In genomic region chr2:109129356-109129920, GRCh38 we compare ENCODE assay signal across 8 cellular contexts. TPM values are rescaled to one million over a fixed set of nuclear protein-coding genes. Genes with fewer than 3 reads are reported as not detected.
DNase-seq lines count a peak whose midpoint lies in the region; ATAC-seq, FAIRE-seq and TF ChIP-seq lines count a peak whose summit lies in the region.

No MANE protein-coding gene starts in this region.

- POLR2A ChIA-PET in WTC11 (lab: Charles Lee): no interaction called here

- peaks cover 61% of the 10 kb centered on the region for H3K27me3 ChIP-seq in GM23338 (ENCODE audit: insufficient read depth)
- no peaks in the 10 kb centered on the region for H3K27me3 ChIP-seq in muscle layer of colon (ENCODE audit: control insufficient read depth in 1 of 2, insufficient read depth in 2 of 2, low read length in 2 of 2)
- peaks cover 0 to 10% (median 4%) of the 10 kb centered on the region in 4 donors for H3K27me3 ChIP-seq in upper lobe of left lung

- no peak for TF ChIP-seq POLR2A in upper lobe of left lung (IDR thresholded peaks at IDR 0.05)

- H3K9me3 Mint-ChIP-seq in GM23338 (peaks cover 4% of the 10 kb centered on the region; the same call in 1 of the 3 replicates), WTC11 (no peaks in the 10 kb centered on the region)

- H3K4me3 ChIP-seq in GM23338 (peak overlapping the region; percentile 68), epithelial cell of proximal tubule (ENCODE audit: low read depth, low read length) (peak overlapping the region; percentile 55), muscle layer of colon (ENCODE audit: low read depth in 1 of 2, low read length in 2 of 2) (peak overlapping the region; percentile 50 to 86), upper lobe of left lung (peak overlapping the region; percentile 59 to 75 (median 67))

- H3K9ac ChIP-seq in muscle layer of colon (ENCODE audit: low read length): no peak overlapping the region

- H3K27me3 Mint-ChIP-seq in GM23338 (ENCODE audit: insufficient read depth, low read depth, poor library complexity) (peaks cover 31% of the 10 kb centered on the region), WTC11 (ENCODE audit: low read depth) (peaks cover 63% of the 10 kb centered on the region)

- peak overlapping the region; percentile 97 for H2AFZ ChIP-seq in GM23338

- peak overlapping the region; percentile 63; the same call in 1 of the 3 replicates for H3K4me3 Mint-ChIP-seq in GM23338
- H3K4me3 Mint-ChIP-seq in WTC11: peak overlapping the region; percentile 49

- 2% methylated on average over 22 of the region's 70 CpGs; no CpG with 5 or more reads in 1 of the 2 donors for WGBS in upper lobe of left lung, 2 donors

- H3K4me2 ChIP-seq in GM23338: peak overlapping the region; percentile 90

- H3K9me3 ChIP-seq in muscle layer of colon (ENCODE audit: low read length): no peaks in the 10 kb centered on the region
- H3K9me3 ChIP-seq in upper lobe of left lung: no peaks in the 10 kb centered on the region

- H3K36me3 Mint-ChIP-seq in GM23338 (ENCODE audit: low read depth) (no peaks in the 10 kb centered on the region; the same call in 2 of the 3 replicates), WTC11 (no peaks in the 10 kb centered on the region)

- no peaks in the 10 kb centered on the region for H3F3A ChIP-seq in GM23338 (replicated peaks; ENCODE audit: low read depth)

- TF ChIP-seq CTCF in GM23338 (conservative IDR thresholded peaks at IDR 0.05; ENCODE audit: low read depth in 2 of 2) (no peak), WTC11 (IDR thresholded peaks at IDR 0.05) (no peak), epithelial cell of proximal tubule (conservative IDR thresholded peaks at IDR 0.05; ENCODE audit: low read depth, low read length) (no peak), upper lobe of left lung (IDR thresholded peaks at IDR 0.05) (no peak)

- H3K79me2 ChIP-seq in GM23338 (replicated peaks; ENCODE audit: insufficient read depth): no peaks in the 10 kb centered on the region

- TF ChIP-seq EP300 in upper lobe of left lung (IDR thresholded peaks at IDR 0.05): no peak

- FAIRE-seq in RCC 7860 (lab: Jason Lieb, UNC): no peak

- H3K27ac ChIP-seq in GM23338 (ENCODE audit: low read depth) (no peak overlapping the region), muscle layer of colon (ENCODE audit: low read depth, low read length) (peak overlapping the region; percentile 13), upper lobe of left lung (peak overlapping the region; percentile 85 to 90 (median 86))

- H3K4me1 Mint-ChIP-seq in GM23338 (peaks cover 12% of the 10 kb centered on the region), WTC11 (peaks cover 16% of the 10 kb centered on the region)

- CTCF ChIA-PET in WTC11 (lab: Charles Lee): interaction anchor here (0.9 to 2.4 kb wide), 3 partner anchors 79 to 381 kb away, joined by 3 to 14 read pairs (median 10); no protein-coding TSS in a partner anchor

- DNase-seq in AG08395 (ENCODE audit: low spot score) (peak; percentile 46), GM23338 (ENCODE audit: low spot score) (peak; percentile 43), WTC11 (ENCODE audit: low spot score) (peak; percentile 25), epithelial cell of proximal tubule (ENCODE audit: low read depth) (no peak), upper lobe of left lung (peak in 1 of 2 donors; percentile 89), RCC 7860 (ENCODE audit: low spot score) (no peak), globus pallidus (ENCODE audit: low spot score) (no peak)

- peak; percentile 25 for ATAC-seq in GM23338
- ATAC-seq in WTC11: peak; percentile 32
- ATAC-seq in upper lobe of left lung (ENCODE audit: low FRiP score in 2 of 2): peak in 1 of 2 donors; percentile 50

- no peaks in the 10 kb centered on the region for H3K9me2 ChIP-seq in GM23338 (ENCODE audit: insufficient read depth)

- no peak overlapping the region for H3K27ac Mint-ChIP-seq in GM23338
- no peak overlapping the region for H3K27ac Mint-ChIP-seq in WTC11

- H3K36me3 ChIP-seq in GM23338 (ENCODE audit: insufficient read depth) (no peaks in the 10 kb centered on the region), muscle layer of colon (ENCODE audit: insufficient read depth, low read length) (no peaks in the 10 kb centered on the region), upper lobe of left lung (no peaks in the 10 kb centered on the region)

- H4K20me1 ChIP-seq in GM23338 (replicated peaks; ENCODE audit: insufficient read depth): 0 out of 2 replicates have a peak, but pooled peaks cover 7% of the 10 kb centered on the region

- H3K4me1 ChIP-seq in GM23338 (ENCODE audit: insufficient read depth) (peaks cover 9% of the 10 kb centered on the region; the same call in 1 of the 2 replicates), muscle layer of colon (ENCODE audit: insufficient read depth, low read length) (peaks cover 5% of the 10 kb centered on the region), upper lobe of left lung (peaks cover 12 to 43% (median 15%) of the 10 kb centered on the region in 4 donors)

TF ChIP-seq in GM23338, 12 proteins besides CTCF, POLR2A, EP300 and RAD21:
- no peak for TF ChIP-seq STAT1 (IDR thresholded peaks at IDR 0.05; ENCODE audit: unreplicated experiment)
- TF ChIP-seq POLR2AphosphoS5 (IDR thresholded peaks at IDR 0.05; ENCODE audit: low read depth): no peak
- no peak for TF ChIP-seq JUNB (IDR thresholded peaks at IDR 0.05; ENCODE audit: unreplicated experiment)
- no peak for TF ChIP-seq CREB1 (CRISPR knock-in tag; IDR thresholded peaks at IDR 0.05; ENCODE audit: low read depth)
- TF ChIP-seq EZH2 (IDR thresholded peaks at IDR 0.05; ENCODE audit: low read depth, unreplicated experiment): no peak
TF ChIP-seq in GM23338: peak in this region for 0.

TF ChIP-seq in WTC11, 78 proteins besides CTCF, POLR2A, EP300 and RAD21:
- no peak for TF ChIP-seq FOXK1 (CRISPR knock-in tag; IDR thresholded peaks at IDR 0.05)
- peak; percentile 21; the same call in 1 of the 2 replicates for TF ChIP-seq E2F4 (CRISPR knock-in tag; IDR thresholded peaks at IDR 0.05; ENCODE audit: borderline replicate concordance, low read depth)

RNA-seq across cellular contexts. Expression of gene SH3RF3, which starts 0.4 kb away (rescaled TPM):
- 0.63 and 1.2 TPM in 2 replicates for total RNA-seq in GM23338 (2014; rRNA removed; shearing (Covaris generic))
- polyA plus RNA-seq in GM23338 (2016; fragmentation: Nextera tagmentation; extraction: Ambion mirVana): 0.11 and 0.16 TPM in 2 replicates
- total RNA-seq in WTC11 (2021) (0.78 to 1.0 TPM (median 0.87 TPM) in 3 replicates), epithelial cell of proximal tubule (1.7 and 8.3 TPM in 2 replicates), upper lobe of left lung (10 to 100 TPM in 1 of 6 donors, 1 to 10 TPM in 5; 4.1 to 21.0 (median 8.0) TPM)

Comparison
In these comparisons a context has a peak if more than half of its experiments do, and no peak if none do; other contexts are left out.
1. DNase-seq: peak in AG08395 (single experiment), GM23338 (single experiment) and WTC11 (single experiment); none in epithelial cell of proximal tubule (single experiment), RCC 7860 (single experiment) and globus pallidus (single experiment).
2. Peak in every context shown above with its lines, with median percentiles within 50 percentile points of each other: H3K4me3 ChIP-seq.